17 cellular contexts compared by ENCODE assay signal in genomic region chr15:49715213-49715612, GRCh38.
"Had no signal": no experiment of that assay in that cellular context is flagged by ENCODE, and none has a peak within 500 bp of the region (broad histone marks: within the 10 kb centered on the region; RNA-seq: fewer than 3 reads in every experiment).

No MANE protein-coding gene starts in this region.

- H3K4me1 ChIP-seq: body of pancreas had no signal

- H3K27ac Mint-ChIP-seq: activated T-helper 17 cell treated with anti-CD3 and anti-CD28 coated beads, Interleukin-2, amount 50 U/mL, for 72 hours; nephron progenitor cell had no signal

- H3K36me3 ChIP-seq: gastroesophageal sphincter, ovary, sigmoid colon had no signal

- H3K27ac ChIP-seq: body of pancreas, gastroesophageal sphincter, ovary, sigmoid colon, VCaP had no signal

- H3K9me3 ChIP-seq: body of pancreas, ovary had no signal

- H3K4me3 Mint-ChIP-seq: activated T-helper 17 cell treated with anti-CD3 and anti-CD28 coated beads, Interleukin-2, amount 50 U/mL, for 72 hours; nephron progenitor cell had no signal

- H3K27me3 ChIP-seq: body of pancreas, gastroesophageal sphincter, ovary, sigmoid colon had no signal

- H3K4me3 ChIP-seq: body of pancreas, gastroesophageal sphincter, ovary, sigmoid colon had no signal

- H3K4me1 Mint-ChIP-seq: activated T-helper 17 cell treated with anti-CD3 and anti-CD28 coated beads, Interleukin-2, amount 50 U/mL, for 72 hours; nephron progenitor cell had no signal

- ATAC-seq: activated T-helper 17 cell treated with anti-CD3 and anti-CD28 coated beads, Interleukin-2, amount 50 U/mL, for 72 hours; body of pancreas; gastroesophageal sphincter; left ventricle myocardium superior had no signal

- DNase-seq: activated naive CD4-positive, alpha-beta T cell treated with anti-CD3 and anti-CD28 coated beads, Interleukin-2, amount 50 U/mL, for 16 hours; activated T-cell treated with anti-CD3 and anti-CD28 coated beads for 4 hours; amniotic stem cell; body of pancreas; dermis blood vessel endothelial cell; left ventricle myocardium superior; mesenchymal stem cell; nephron progenitor cell; ovary; sigmoid colon; stimulated activated CD4-positive, alpha-beta T cell treated with anti-CD3 and anti-CD28 coated beads, Interleukin-12 subunit alpha, Interleukin-12 subunit beta, amount 100 ng/mL, for 4 hours; stimulated activated CD4-positive, alpha-beta T cell treated with anti-CD3 and anti-CD28 coated beads, Interleukin-4, amount 100 ng/mL, for 1 hour; stimulated activated CD8-positive, alpha-beta memory T cell treated with anti-CD3 and anti-CD28 coated beads, Interleukin-4, amount 100 ng/mL, for 48 hours; T1000 had no signal
